Comparison of ENCODE assay signal across 20 cellular contexts in genomic region chr13:95452376-95452775, GRCh38.
DNase-seq lines count a peak whose midpoint lies in the region; ATAC-seq, FAIRE-seq and TF ChIP-seq lines count a peak whose summit lies in the region.
"Had no signal": no experiment of that assay in that cellular context is flagged by ENCODE, and none has a peak within 500 bp of the region (broad histone marks: within the 10 kb centered on the region; RNA-seq: fewer than 3 reads in every experiment).

No MANE protein-coding gene starts in this region.

- H3K4me1 ChIP-seq in GM12878 (ENCODE audit: control insufficient read depth, insufficient read depth, low read length) (peaks cover 14% of the 10 kb centered on the region), heart right ventricle (peaks cover 0 to 20% (median 5%) of the 10 kb centered on the region in 9 donors)
- H3K4me1 ChIP-seq: SJSA1 had no signal

- no peak overlapping the region for H3K4me3 ChIP-seq in GM12878
- no peak overlapping the region for H3K4me3 ChIP-seq in heart right ventricle
- H3K4me3 ChIP-seq: BLaER1 treated with 17β-estradiol and CSF1 and Interleukin-3, amounts not matched to agents 10 nM and 100 nM; SJSA1 had no signal

- H3K79me2 ChIP-seq in GM12878 (ENCODE audit: control insufficient read depth, insufficient read depth, low read length) = no peaks in the 10 kb centered on the region

- H3K36me3 ChIP-seq in GM12878 (ENCODE audit: control insufficient read depth in 2 of 2, insufficient read depth in 2 of 2, low read length in 1 of 2) (no peaks in the 10 kb centered on the region), heart right ventricle (no peaks in the 10 kb centered on the region)
- H3K36me3 ChIP-seq: BLaER1 treated with 17β-estradiol and CSF1 and Interleukin-3, amounts not matched to agents 10 nM and 100 nM; SJSA1 had no signal

- 13% methylated on average over 4 of the region's 4 CpGs for WGBS in GM12878 (ENCODE audit: insufficient coverage, insufficient replicate concordance, low lambda C conversion rate, missing lambda C conversion rate)
- 65 to 76% methylated on average over 4 of the region's 4 CpGs for WGBS in heart right ventricle, 2 donors

- no peak for TF ChIP-seq EP300 in GM12878 (IDR thresholded peaks at IDR 0.05; ENCODE audit: borderline replicate concordance in 1 of 2, control insufficient read depth in 1 of 2, low read depth in 2 of 2, low read length in 2 of 2)

- CTCF ChIA-PET in GM12878 (lab: Yijun Ruan, JAX) = no interaction called here

- RAD21 ChIA-PET in GM12878 (lab: Charles Lee; ENCODE audit: unreplicated experiment) = no interaction called here

- no TSS peak for BruUV-seq in GM12878 (replicated peaks; lab: Mats Ljungman, UMichigan)

- H3K4me2 ChIP-seq in GM12878 (ENCODE audit: control insufficient read depth, insufficient read depth) = no peak overlapping the region
- H3K4me2 ChIP-seq: KMS-11 had no signal

- TF ChIP-seq CTCF in GM12878 (IDR thresholded peaks at IDR 0.05 in 2 of 3, conservative IDR thresholded peaks at IDR 0.05 in 1 of 3; ENCODE audit: control insufficient read depth in 2 of 3, extremely low read depth in 1 of 3, insufficient read depth in 1 of 3, low read depth in 3 of 3, low read length in 3 of 3) (no peak), heart right ventricle (IDR thresholded peaks at IDR 0.05) (no peak)

- no peak overlapping the region for H2AFZ ChIP-seq in GM12878 (ENCODE audit: control insufficient read depth, low read depth, low read length)

- in situ Hi-C loops in GM12878 (cut with MboI) = no loop called here

- H3K27me3 ChIP-seq in GM12878 (replicated peaks in 1 of 2; ENCODE audit: control insufficient read depth in 2 of 2, insufficient read depth in 2 of 2, low read length in 1 of 2) (no peaks in the 10 kb centered on the region), heart right ventricle (peaks cover 0 to 21% (median 0%) of the 10 kb centered on the region in 7 donors)
- H3K27me3 ChIP-seq: BLaER1 treated with 17β-estradiol and CSF1 and Interleukin-3, amounts not matched to agents 10 nM and 100 nM; SJSA1 had no signal

- DNase-seq in GM12891 (ENCODE audit: insufficient read length, low spot score) (no peak), NCI-H510A treated with DMSO at 0.1 percent for 48 hours (lab: John Stamatoyannopoulos, UW) (peak; percentile 61), GM12878 (ENCODE audit: low read depth, low spot score) (no peak), kidney tubule cell (ENCODE audit: low spot score) (peak; percentile 33), heart right ventricle (no peak)
- no peak for DNase-seq in activated effector memory CD4-positive, alpha-beta T cell treated with Interleukin-2 at 50 U/mL for 16 hours
- DNase-seq: CD8-positive, alpha-beta T cell; DMS53; EL; H7; NCI-H1417 treated with DMSO at 0.1 percent for 48 hours; NCI-H187 treated with DMSO at 0.1 percent for 48 hours; NCI-H2227 treated with DMSO at 0.1 percent for 48 hours; NCI-H526 had no signal

- POLR2A ChIA-PET in GM12878 (lab: Charles Lee) = no interaction called here

- no peak overlapping the region for H3K9ac ChIP-seq in GM12878 (ENCODE audit: control insufficient read depth, insufficient read depth, low read length)
- H3K9ac ChIP-seq: BLaER1 treated with 17β-estradiol and CSF1 and Interleukin-3, amounts not matched to agents 10 nM and 100 nM; KMS-11 had no signal

- SMC1A ChIA-PET in GM12878 (lab: Charles Lee; ENCODE audit: uncharacterized antibody, unreplicated experiment) = no interaction called here

- H3K27ac ChIP-seq in GM12878 (ENCODE audit: control insufficient read depth, insufficient read depth) = no peak overlapping the region
- no peak overlapping the region for H3K27ac ChIP-seq in heart right ventricle
- H3K27ac ChIP-seq: BLaER1 treated with 17β-estradiol and CSF1 and Interleukin-3, amounts not matched to agents 10 nM and 100 nM; KMS-11; SJSA1 had no signal

- TF ChIP-seq POLR2A in GM12891 (IDR thresholded peaks at IDR 0.05; ENCODE audit: low read depth, low read length) = no peak
- TF ChIP-seq POLR2A in GM12878 (IDR thresholded peaks at IDR 0.05; ENCODE audit: low read depth, low read length) = no peak

- intact Hi-C loops in GM12878 (cut with micrococcal nuclease; ENCODE audit: unreplicated experiment) (no loop called here), heart right ventricle (cut with DNase I) (no loop called here)

- no peaks in the 10 kb centered on the region for H4K20me1 ChIP-seq in GM12878 (ENCODE audit: control insufficient read depth, insufficient read depth)
- H4K20me1 ChIP-seq: BLaER1 treated with 17β-estradiol and CSF1 and Interleukin-3, amounts not matched to agents 10 nM and 100 nM had no signal

- TF ChIP-seq RAD21 in GM12878 (IDR thresholded peaks at IDR 0.05; ENCODE audit: insufficient read depth, low read depth, low read length) = no peak

- no peaks in the 10 kb centered on the region for H3K9me3 ChIP-seq in GM12878 (replicated peaks; ENCODE audit: control insufficient read depth, insufficient read depth, low read length)
- H3K9me3 ChIP-seq in heart right ventricle = no peaks in the 10 kb centered on the region
- H3K9me3 ChIP-seq: SJSA1 had no signal

- no peak for ATAC-seq in GM12878
- no peak for ATAC-seq in GM19463 (IDR thresholded peaks at IDR 0.05; ENCODE audit: unreplicated experiment)
- ATAC-seq in heart right ventricle = no peak
- no peak for ATAC-seq in HG03460 (IDR thresholded peaks at IDR 0.05; ENCODE audit: unreplicated experiment)
- ATAC-seq: CD8-positive, alpha-beta T cell; Panc1 had no signal

- FAIRE-seq in GM12891 (lab: Jason Lieb, UNC) = no peak
- no peak for FAIRE-seq in GM12878 (lab: Jason Lieb, UNC)

TF ChIP-seq in GM12891, 5 proteins besides CTCF, POLR2A, EP300 and RAD21:
- TF ChIP-seq POU2F2 (IDR thresholded peaks at IDR 0.05; ENCODE audit: low read depth, low read length) = no peak
- TF ChIP-seq PAX5 (IDR thresholded peaks at IDR 0.05; ENCODE audit: insufficient read depth, low read length, severe bottlenecking) = peak; percentile 25
- TF ChIP-seq POLR2AphosphoS5 (IDR thresholded peaks at IDR 0.05; ENCODE audit: low read depth, low read length) = no peak

TF ChIP-seq in GM12878, 131 proteins besides CTCF, POLR2A, EP300 and RAD21:
- TF ChIP-seq PAX5 (IDR thresholded peaks at IDR 0.05; ENCODE audit: borderline replicate concordance, low read depth, low read length) (0 out of 2 replicates have a peak, but pooled peaks have one; percentile 47), KLF5 (IDR thresholded peaks at IDR 0.05; ENCODE audit: partially characterized antibody) (no peak), RELA (IDR thresholded peaks at IDR 0.05; ENCODE audit: borderline replicate concordance, partially characterized antibody) (no peak), HSF1 (IDR thresholded peaks at IDR 0.05; ENCODE audit: low read depth, low read length) (no peak), ZNF687 (IDR thresholded peaks at IDR 0.05) (no peak)
- TF ChIP-seq, protein P1, sequence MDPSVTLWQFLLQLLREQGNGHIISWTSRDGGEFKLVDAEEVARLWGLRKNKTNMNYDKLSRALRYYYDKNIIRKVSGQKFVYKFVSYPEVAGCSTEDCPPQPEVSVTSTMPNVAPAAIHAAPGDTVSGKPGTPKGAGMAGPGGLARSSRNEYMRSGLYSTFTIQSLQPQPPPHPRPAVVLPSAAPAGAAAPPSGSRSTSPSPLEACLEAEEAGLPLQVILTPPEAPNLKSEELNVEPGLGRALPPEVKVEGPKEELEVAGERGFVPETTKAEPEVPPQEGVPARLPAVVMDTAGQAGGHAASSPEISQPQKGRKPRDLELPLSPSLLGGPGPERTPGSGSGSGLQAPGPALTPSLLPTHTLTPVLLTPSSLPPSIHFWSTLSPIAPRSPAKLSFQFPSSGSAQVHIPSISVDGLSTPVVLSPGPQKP (IDR thresholded peaks at IDR 0.05; ENCODE audit: low read depth, low read length) = no peak

Comparison
In these comparisons a context has a peak if more than half of its experiments do, and no peak if none do; other contexts are left out.
1. DNase-seq: peak in NCI-H510A treated with DMSO at 0.1 percent for 48 hours (single experiment) and kidney tubule cell (single experiment); none in GM12891 (single experiment), GM12878 (single experiment), heart right ventricle (0 of 2) and activated effector memory CD4-positive, alpha-beta T cell treated with Interleukin-2 at 50 U/mL for 16 hours (single experiment).